In the genomic region with DNA sequence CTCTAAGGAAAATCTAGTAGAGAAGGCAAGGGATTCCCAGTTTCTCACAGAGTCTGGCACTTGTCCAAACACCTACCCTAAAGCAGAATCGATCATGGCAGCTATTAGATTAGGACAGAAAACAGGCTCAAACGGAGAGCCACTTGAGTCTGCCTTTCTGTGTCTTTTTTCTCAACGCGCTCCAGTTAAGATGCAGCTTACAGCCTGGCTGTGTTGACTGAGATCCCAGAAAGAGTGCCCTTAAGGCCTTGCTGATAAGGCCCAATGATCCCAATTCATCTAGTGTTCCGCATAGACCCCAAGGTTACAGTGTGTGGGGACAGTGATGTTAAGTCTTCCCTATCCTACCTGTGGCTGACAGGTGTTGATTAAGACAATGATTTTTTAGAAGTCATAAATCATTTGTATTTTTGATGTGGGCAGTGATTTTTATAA, we compare ENCODE assay signal across 1 cellular context.
TF ChIP-seq lines count a peak whose summit lies in the region.

No MANE protein-coding gene starts in this region.

TF ChIP-seq in HepG2, 621 proteins besides CTCF, POLR2A, EP300 and RAD21 (continued from another document):
- TF ChIP-seq IKZF4 (CRISPR knock-in tag; IDR thresholded peaks at IDR 0.05; ENCODE audit: borderline replicate concordance, low read depth, not compliant biosample characterization) (no peak), ZFP36L2 (CRISPR knock-in tag; IDR thresholded peaks at IDR 0.05) (no peak), ZNF550 (CRISPR knock-in tag; IDR thresholded peaks at IDR 0.05; ENCODE audit: borderline replicate concordance) (no peak), TOPORS (CRISPR knock-in tag; IDR thresholded peaks at IDR 0.05) (no peak), RXRA (CRISPR knock-in tag; IDR thresholded peaks at IDR 0.05) (no peak), ONECUT2 (CRISPR knock-in tag; IDR thresholded peaks at IDR 0.05) (0 out of 2 replicates have a peak, but pooled peaks have one; percentile 11)
- TF ChIP-seq, protein P1, sequence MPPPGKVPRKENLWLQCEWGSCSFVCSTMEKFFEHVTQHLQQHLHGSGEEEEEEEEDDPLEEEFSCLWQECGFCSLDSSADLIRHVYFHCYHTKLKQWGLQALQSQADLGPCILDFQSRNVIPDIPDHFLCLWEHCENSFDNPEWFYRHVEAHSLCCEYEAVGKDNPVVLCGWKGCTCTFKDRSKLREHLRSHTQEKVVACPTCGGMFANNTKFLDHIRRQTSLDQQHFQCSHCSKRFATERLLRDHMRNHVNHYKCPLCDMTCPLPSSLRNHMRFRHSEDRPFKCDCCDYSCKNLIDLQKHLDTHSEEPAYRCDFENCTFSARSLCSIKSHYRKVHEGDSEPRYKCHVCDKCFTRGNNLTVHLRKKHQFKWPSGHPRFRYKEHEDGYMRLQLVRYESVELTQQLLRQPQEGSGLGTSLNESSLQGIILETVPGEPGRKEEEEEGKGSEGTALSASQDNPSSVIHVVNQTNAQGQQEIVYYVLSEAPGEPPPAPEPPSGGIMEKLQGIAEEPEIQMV (CRISPR knock-in tag; IDR thresholded peaks at IDR 0.05; ENCODE audit: low read depth) = no peak
